ENCODE assay signal across 8 cellular contexts in the genomic region with DNA sequence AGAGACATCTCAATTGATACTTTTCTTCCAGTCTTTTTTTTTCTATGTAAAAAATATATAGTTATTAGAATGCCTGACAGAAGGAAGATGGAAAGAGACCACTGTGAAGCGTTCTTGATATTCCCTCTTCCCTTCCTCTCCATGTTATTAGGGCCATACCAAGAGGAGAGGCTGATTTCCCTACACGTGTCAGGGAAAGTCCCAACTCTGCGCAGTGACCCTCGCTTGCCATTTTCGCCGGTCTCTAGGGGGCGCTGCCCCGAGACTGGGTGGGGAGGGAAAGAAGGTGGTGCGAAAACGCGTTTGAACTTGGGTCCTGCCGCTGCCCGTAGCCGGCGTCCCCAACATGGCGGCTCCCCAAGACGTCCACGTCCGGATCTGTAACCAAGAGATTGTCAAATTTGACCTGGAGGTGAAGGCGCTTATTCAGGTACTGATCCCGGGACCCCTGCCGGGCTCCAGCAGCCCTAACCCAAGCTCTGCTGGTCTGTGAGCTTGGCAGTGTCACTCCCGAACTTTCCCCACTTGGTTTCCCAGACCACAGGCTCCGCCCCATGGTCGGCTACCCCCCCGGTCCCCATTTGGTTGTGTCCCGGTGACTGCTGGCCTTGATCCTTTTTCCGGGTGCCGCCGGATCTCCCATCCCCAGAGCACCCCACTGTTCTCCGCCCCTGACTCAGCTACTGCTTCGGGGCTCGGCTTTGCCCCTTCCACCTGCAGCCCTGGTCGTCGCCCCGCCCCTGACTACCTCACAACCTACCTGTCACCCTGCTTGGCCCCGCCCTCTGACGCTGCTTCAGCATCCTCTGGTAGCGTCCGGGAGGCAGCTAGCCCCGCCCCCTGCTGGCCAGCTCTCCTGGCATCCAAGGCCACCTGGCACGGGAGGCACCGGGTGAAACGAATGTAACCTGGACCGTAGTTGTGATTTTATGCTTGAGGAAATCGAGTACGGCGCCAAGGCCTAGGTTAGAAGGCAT. TPM values are rescaled to one million over a fixed set of nuclear protein-coding genes. Genes with fewer than 3 reads are reported as not detected.
DNase-seq lines count a peak whose midpoint lies in the region; ATAC-seq, FAIRE-seq and TF ChIP-seq lines count a peak whose summit lies in the region.

A gene with protein sequence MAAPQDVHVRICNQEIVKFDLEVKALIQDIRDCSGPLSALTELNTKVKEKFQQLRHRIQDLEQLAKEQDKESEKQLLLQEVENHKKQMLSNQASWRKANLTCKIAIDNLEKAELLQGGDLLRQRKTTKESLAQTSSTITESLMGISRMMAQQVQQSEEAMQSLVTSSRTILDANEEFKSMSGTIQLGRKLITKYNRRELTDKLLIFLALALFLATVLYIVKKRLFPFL (plus strand): TSS at position 332 of the 977 bp plus-strand sequence. CDS start 15 bp downstream, at position 347.

- CTCF ChIA-PET in CD4-positive, alpha-beta T cell (lab: Charles Lee), result interaction anchor here (0.9 to 2.7 kb wide), 7 partner anchors 9 to 185 kb away, joined by 3 to 17 read pairs (median 5); a partner anchor contains a TSS
- CTCF ChIA-PET in HepG2 (lab: Yijun Ruan, JAX; ENCODE audit: low intra/inter-chr PET ratio, low total read pairs), result interaction anchor here (1.6 to 2.0 kb wide), 2 partner anchors 134 to 166 kb away, joined by 9 read pairs; no protein-coding TSS in a partner anchor

- ATAC-seq in CD4-positive, alpha-beta T cell (ENCODE audit: poor library complexity), result peak; percentile 93
- peak; percentile 97 for ATAC-seq in GM19438 (IDR thresholded peaks at IDR 0.05; ENCODE audit: low read depth, unreplicated experiment)
- peak; percentile 48 for ATAC-seq in HG03575 (IDR thresholded peaks at IDR 0.05; ENCODE audit: extremely low read depth, insufficient number of reproducible peaks, low FRiP score, unreplicated experiment)
- ATAC-seq in HepG2, result peak; percentile 93

- peak; percentile 90 to 98 (median 96) for DNase-seq in CD4-positive, alpha-beta T cell
- DNase-seq in NCI-H82 (lab: John Stamatoyannopoulos, UW) (peak; percentile 93), dermis microvascular lymphatic vessel endothelial cell (ENCODE audit: low read depth in 2 of 2) (peak; percentile 90 to 96), HepG2 (ENCODE audit: low spot score) (peak; percentile 90)
- peak; percentile 98 for DNase-seq in activated CD4-positive, alpha-beta T cell treated with anti-CD3 and anti-CD28 coated beads, Interleukin-2, amount 50 U/mL, for 48 hours
- peak; percentile 99 for DNase-seq in stimulated activated CD4-positive, alpha-beta T cell treated with anti-CD3 and anti-CD28 coated beads, Interleukin-4, amount 100 ng/mL, for 1 hour

- H3K4me3 ChIP-seq in HepG2 (replicated peaks in 1 of 3; ENCODE audit: insufficient read depth in 1 of 3, low read depth in 2 of 3, low read length in 3 of 3), result peak within 1 kb of the TSS; percentile 77 to 90 (median 85)

- peak; percentile 90 for TF ChIP-seq CTCF in CD4-positive, alpha-beta T cell (IDR thresholded peaks at IDR 0.05)
- peak; percentile 97 for TF ChIP-seq CTCF in HepG2 (CRISPR knock-in tag; IDR thresholded peaks at IDR 0.05)

- H3K27ac ChIP-seq in CD4-positive, alpha-beta T cell (ENCODE audit: low read depth, low read length), result peak within 1 kb of the TSS; percentile 97
- H3K27ac ChIP-seq in HepG2 (ENCODE audit: extremely low read length, insufficient read depth, low read length), result peak within 1 kb of the TSS; percentile 70

- peak within 1 kb of the TSS; percentile 89 for H3K4me2 ChIP-seq in HepG2 (ENCODE audit: low read depth, low read length)

- H3K9me3 Mint-ChIP-seq in CD4-positive, alpha-beta T cell, result no peaks in the 10 kb centered on the region

- peak; percentile 89 for FAIRE-seq in HepG2 (lab: Jason Lieb, UNC)

- intact Hi-C loops in CD4-positive, alpha-beta T cell (cut with DNase I, micrococcal nuclease), result loop anchor here (1.0 to 5.0 kb wide), 8 partner anchors 88 to 432 kb away; a partner anchor contains a TSS
- intact Hi-C loops in HepG2 (cut with micrococcal nuclease; ENCODE audit: unreplicated experiment), result loop anchor here (1.0 to 10.0 kb wide), 5 partner anchors 52 to 430 kb away; a partner anchor contains a TSS

- H3K27me3 ChIP-seq in CD4-positive, alpha-beta T cell (ENCODE audit: control insufficient read depth, insufficient read depth, low read length), result no peaks in the 10 kb centered on the region
- no peaks in the 10 kb centered on the region; a peak in 1 of 5 replicates for H3K27me3 ChIP-seq in HepG2 (ENCODE audit: control insufficient read depth in 1 of 2, insufficient read depth in 2 of 2, low read length in 2 of 2)

- H3K4me3 Mint-ChIP-seq in CD4-positive, alpha-beta T cell, result peak within 1 kb of the TSS; percentile 98

- no peaks in the 10 kb centered on the region for H3K9me3 ChIP-seq in CD4-positive, alpha-beta T cell (ENCODE audit: control insufficient read depth, low read length)
- H3K9me3 ChIP-seq in HepG2 (ENCODE audit: low read length), result no peaks in the 10 kb centered on the region

- peak within 1 kb of the TSS; percentile 77 for H3K9ac ChIP-seq in HepG2 (ENCODE audit: insufficient read depth, low read depth, low read length)

- peak; percentile 54 for TF ChIP-seq RAD21 in HepG2 (CRISPR knock-in tag; IDR thresholded peaks at IDR 0.05)

- in situ Hi-C loops in HepG2 (cut with HindIII; ENCODE audit: extremely low pct_ligation_motif_present, low pct_unique_long_range_greater_than_20kb), result loop anchor here (5.0 to 25.0 kb wide), 2 partner anchors 162 to 432 kb away; a partner anchor contains a TSS

- H2AFZ ChIP-seq in HepG2 (ENCODE audit: low read length), result peak within 1 kb of the TSS; percentile 24

- H3K4me1 ChIP-seq in HepG2 (ENCODE audit: insufficient read depth, low read length), result peaks cover 19% of the 10 kb centered on the region

- 6% methylated on average over 28 of the region's 48 CpGs for WGBS in HepG2 (ENCODE audit: low lambda C conversion rate)

- peak; percentile 67 to 84 for TF ChIP-seq POLR2A in HepG2 (IDR thresholded peaks at IDR 0.05; ENCODE audit: insufficient read depth in 1 of 2, low read depth in 2 of 2, low read length in 2 of 2)

- peak within 1 kb of the TSS; percentile 100 for H3K27ac Mint-ChIP-seq in CD4-positive, alpha-beta T cell

- H3K4me1 Mint-ChIP-seq in CD4-positive, alpha-beta T cell (ENCODE audit: low read depth), result peaks cover 13% of the 10 kb centered on the region

- H3K79me2 ChIP-seq in HepG2 (ENCODE audit: insufficient read depth, low read length), result peaks cover 2% of the 10 kb centered on the region

- POLR2A ChIA-PET in CD4-positive, alpha-beta T cell (lab: Charles Lee), result interaction anchor here (1.0 to 3.1 kb wide), 8 partner anchors 9 to 372 kb away, joined by 3 to 56 read pairs (median 8); a partner anchor contains a TSS
- POLR2A ChIA-PET in HepG2 (lab: Yijun Ruan, JAX), result interaction anchor here (0.9 to 1.3 kb wide), 3 partner anchors 161 to 186 kb away, joined by 3 to 4 read pairs (median 4); a partner anchor contains a TSS

- H3K27me3 Mint-ChIP-seq in CD4-positive, alpha-beta T cell, result no peaks in the 10 kb centered on the region

- peaks cover 36% of the 10 kb centered on the region for H3K36me3 Mint-ChIP-seq in CD4-positive, alpha-beta T cell (ENCODE audit: low read depth)

- H4K20me1 ChIP-seq in HepG2 (ENCODE audit: insufficient read depth, low read length), result no peaks in the 10 kb centered on the region

- TSS peak; percentile 57 for BruUV-seq in HepG2 (replicated peaks; lab: Mats Ljungman, UMichigan)

- peaks cover 0 to 10% of the 10 kb centered on the region in 2 experiments; a peak in 2 of 5 replicates for H3K36me3 ChIP-seq in HepG2 (replicated peaks in 1 of 2; ENCODE audit: control insufficient read depth in 1 of 2, insufficient read depth in 2 of 2, low read length in 2 of 2)

- TF ChIP-seq EP300 in HepG2 (IDR thresholded peaks at IDR 0.05; ENCODE audit: low read depth in 2 of 2, low read length in 2 of 2), result peak; percentile 32 to 70; a peak in 2 of 4 replicates
- peak; percentile 39; the same call in 1 of the 2 replicates for TF ChIP-seq EP300 in HepG2 (CRISPR knock-in tag; IDR thresholded peaks at IDR 0.05; ENCODE audit: borderline replicate concordance)

TF ChIP-seq in HepG2, 621 proteins besides CTCF, POLR2A, EP300 and RAD21 (continues in another document):
- no peak for TF ChIP-seq ZNF343 (CRISPR knock-in tag; IDR thresholded peaks at IDR 0.05)
- no peak for TF ChIP-seq MTA3 (CRISPR knock-in tag; IDR thresholded peaks at IDR 0.05)
- TF ChIP-seq GABPA (IDR thresholded peaks at IDR 0.05; ENCODE audit: low read depth, low read length), result no peak
- peak; percentile 64; the same call in 1 of the 2 replicates for TF ChIP-seq GABPA (CRISPR knock-in tag; IDR thresholded peaks at IDR 0.05; ENCODE audit: low read depth)
- TF ChIP-seq ZNF816 (CRISPR knock-in tag; IDR thresholded peaks at IDR 0.05; ENCODE audit: borderline replicate concordance), result peak; percentile 74; the same call in 1 of the 2 replicates

RNA-seq across cellular contexts. Expression of the gene that starts here (rescaled TPM):
- total RNA-seq in CD4-positive, alpha-beta T cell, result 10 to 100 TPM; 22.5 to 24.4 TPM
- total RNA-seq in dermis microvascular lymphatic vessel endothelial cell, result 13.5 and 13.7 TPM in 2 replicates
- total RNA-seq in HepG2 (2016; rRNA removed; fragmentation: Illumina TruSeq; extraction: Trizol), result 16.9 and 20.6 TPM in 2 replicates
- total RNA-seq in HepG2 (2016; cell fraction: cytosol; rRNA removed; fragmentation: Illumina TruSeq; extraction: Trizol; ENCODE audit: low read depth), result 14.5 and 15.0 TPM in 2 replicates
- 16.1 and 18.2 TPM in 2 replicates for total RNA-seq in HepG2 (2016; cell fraction: insoluble cytoplasmic fraction; rRNA removed; fragmentation: Illumina TruSeq; extraction: Trizol)
- 13.7 and 13.8 TPM in 2 replicates for total RNA-seq in HepG2 (2016; cell fraction: membrane; rRNA removed; fragmentation: Illumina TruSeq; extraction: Trizol)
- 7.5 and 9.4 TPM in 2 replicates for total RNA-seq in HepG2 (2016; cell fraction: nucleus; rRNA removed; fragmentation: Illumina TruSeq; extraction: Trizol)
- 10.0 and 13.2 TPM in 2 replicates for polyA plus RNA-seq in HepG2 (2011; rRNA removed)
- 10.5 and 11.6 TPM in 2 replicates for polyA plus RNA-seq in HepG2 (2011; cell fraction: cytosol; rRNA removed)
- 6.0 and 6.5 TPM in 2 replicates for polyA plus RNA-seq in HepG2 (2011; cell fraction: nucleus; rRNA removed)
- polyA plus RNA-seq in HepG2 (2012), result 7.3 and 9.3 TPM in 2 replicates
- 6.4 and 6.5 TPM in 2 replicates for polyA plus RNA-seq in HepG2 (2016; cell fraction: cytosol; fragmentation: Illumina TruSeq; extraction: Trizol; ENCODE audit: low read depth)
- polyA plus RNA-seq in HepG2 (2016; cell fraction: insoluble cytoplasmic fraction; fragmentation: Illumina TruSeq; extraction: Trizol; ENCODE audit: low read depth), result 14.9 and 16.5 TPM in 2 replicates
- polyA plus RNA-seq in HepG2 (2016; cell fraction: membrane; fragmentation: Illumina TruSeq; extraction: Trizol; ENCODE audit: low read depth), result 5.7 and 6.4 TPM in 2 replicates
- polyA plus RNA-seq in HepG2 (2016; cell fraction: nucleus; fragmentation: Illumina TruSeq; extraction: Trizol; ENCODE audit: insufficient read depth, low read depth), result 11.7 and 13.0 TPM in 2 replicates
- polyA minus RNA-seq in HepG2 (2011; rRNA and poly(A)+ RNA removed; ENCODE audit: low replicate concordance), result 10.3 and 12.7 TPM in 2 replicates
- polyA minus RNA-seq in HepG2 (2011; cell fraction: cytosol; rRNA and poly(A)+ RNA removed), result 3.4 and 4.9 TPM in 2 replicates
- polyA minus RNA-seq in HepG2 (2011; cell fraction: nucleus; rRNA and poly(A)+ RNA removed), result 4.8 and 5.7 TPM in 2 replicates

Comparison
In these comparisons a context has a peak if more than half of its experiments do, and no peak if none do; other contexts are left out.
1. Peak in every context shown above with its lines: DNase-seq, ATAC-seq, H3K4me3 ChIP-seq and H3K27ac ChIP-seq.